In the genomic region with DNA sequence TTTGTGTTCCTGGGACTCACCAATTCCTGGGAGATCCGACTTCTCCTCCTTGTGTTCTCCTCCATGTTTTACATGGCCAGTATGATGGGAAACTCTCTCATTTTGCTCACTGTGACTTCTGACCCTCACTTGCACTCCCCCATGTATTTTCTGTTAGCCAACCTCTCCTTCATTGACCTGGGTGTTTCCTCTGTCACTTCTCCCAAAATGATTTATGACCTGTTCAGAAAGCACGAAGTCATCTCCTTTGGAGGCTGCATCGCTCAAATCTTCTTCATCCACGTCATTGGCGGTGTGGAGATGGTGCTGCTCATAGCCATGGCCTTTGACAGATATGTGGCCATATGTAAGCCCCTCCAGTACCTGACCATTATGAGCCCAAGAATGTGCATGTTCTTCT, we compare ENCODE assay signal across 10 cellular contexts. TPM values are rescaled to one million over a fixed set of nuclear protein-coding genes. Genes with fewer than 3 reads are reported as not detected.
"Had no signal": no experiment of that assay in that cellular context is flagged by ENCODE, and none has a peak within 500 bp of the region (broad histone marks: within the 10 kb centered on the region; RNA-seq: fewer than 3 reads in every experiment).

No MANE protein-coding gene starts in this region.

- H3K4me2 ChIP-seq: KMS-11 had no signal

- H3K9me3 ChIP-seq: HAP-1 had no signal

- H2AFZ ChIP-seq: GM23248 had no signal

- H3K4me3 ChIP-seq: GM23248, HAP-1 had no signal

- H3K4me1 ChIP-seq: HAP-1 had no signal

- H3K36me3 ChIP-seq: HAP-1 had no signal

- ATAC-seq: HCT116, HepG2 had no signal

- H3K9ac ChIP-seq: GM23248, KMS-11 had no signal

- H3K27ac ChIP-seq: GM23248, HL-60, KMS-11 had no signal

- FAIRE-seq: HepG2 had no signal

- DNase-seq: GM23248, GOT3, H7, KBM-7 had no signal

RNA-seq across cellular contexts. Expression of gene OR4F15, which starts 16.8 kb away (rescaled TPM):
- total RNA-seq: GM23248, H4, H7, HepG2 had no signal
- polyA plus RNA-seq: GM23248, HepG2 had no signal

RNA-seq across cellular contexts. Expression of gene OR4F6, which starts 25.5 kb away (rescaled TPM):
- total RNA-seq: GM23248, H4, H7, HepG2 had no signal
- polyA plus RNA-seq: GM23248, HepG2 had no signal
